Comparison of ENCODE assay signal across 7 cellular contexts in genomic region chr9:1140057-1140456, GRCh38.
"Had no signal": no experiment of that assay in that cellular context is flagged by ENCODE, and none has a peak within 500 bp of the region (broad histone marks: within the 10 kb centered on the region; RNA-seq: fewer than 3 reads in every experiment).

No MANE protein-coding gene starts in this region.

- H3K27ac Mint-ChIP-seq: IgD-negative memory B cell had no signal

- H3K27ac ChIP-seq: HL-60 had no signal

- H3K4me3 Mint-ChIP-seq: IgD-negative memory B cell had no signal

- H3K4me3 ChIP-seq: K562 had no signal

- FAIRE-seq: HTR-8/SVneo, K562 had no signal

- DNase-seq: IMR-90, KBM-7, KG1 had no signal

- H3K4me1 Mint-ChIP-seq: IgD-negative memory B cell had no signal

- ATAC-seq: K562 had no signal
